In genomic region chr4:184457530-184458249, GRCh38 we compare ENCODE assay signal across 12 cellular contexts. TPM values are rescaled to one million over a fixed set of nuclear protein-coding genes. Genes with fewer than 3 reads are reported as not detected.
DNase-seq lines count a peak whose midpoint lies in the region; ATAC-seq and TF ChIP-seq lines count a peak whose summit lies in the region.
"Had no signal": no experiment of that assay in that cellular context is flagged by ENCODE, and none has a peak within 500 bp of the region (broad histone marks: within the 10 kb centered on the region; RNA-seq: fewer than 3 reads in every experiment).

No MANE protein-coding gene starts in this region.

- H3K4me3 Mint-ChIP-seq in activated CD8-positive, alpha-beta memory T cell treated with anti-CD3 and anti-CD28 coated beads, Interleukin-2, amount 10 ng/mL, durations not matched to agents 7 days and 5 days = no peak overlapping the region
- H3K4me3 Mint-ChIP-seq: HFFc6 had no signal

- H3K27ac ChIP-seq in SJCRH30 = no peak overlapping the region
- H3K27ac ChIP-seq: thoracic aorta had no signal

- ATAC-seq in GM18498 (IDR thresholded peaks at IDR 0.05; ENCODE audit: unreplicated experiment) = peak; percentile 42
- no peak for ATAC-seq in activated CD8-positive, alpha-beta memory T cell treated with anti-CD3 and anti-CD28 coated beads, Interleukin-2, amount 10 ng/mL, durations not matched to agents 7 days and 5 days

- no peaks in the 10 kb centered on the region for H3K9me3 ChIP-seq in SJCRH30 (replicated peaks)
- H3K9me3 ChIP-seq: thoracic aorta had no signal

- H3K36me3 Mint-ChIP-seq in activated CD8-positive, alpha-beta memory T cell treated with anti-CD3 and anti-CD28 coated beads, Interleukin-2, amount 10 ng/mL, durations not matched to agents 7 days and 5 days = peaks cover 36% of the 10 kb centered on the region

- no peak overlapping the region for H3K27ac Mint-ChIP-seq in activated CD8-positive, alpha-beta memory T cell treated with anti-CD3 and anti-CD28 coated beads, Interleukin-2, amount 10 ng/mL, durations not matched to agents 7 days and 5 days
- H3K27ac Mint-ChIP-seq: HFFc6 had no signal

- H3K27me3 Mint-ChIP-seq in activated CD8-positive, alpha-beta memory T cell treated with anti-CD3 and anti-CD28 coated beads, Interleukin-2, amount 10 ng/mL, durations not matched to agents 7 days and 5 days = no peaks in the 10 kb centered on the region

- no peaks in the 10 kb centered on the region for H3K9me3 Mint-ChIP-seq in activated CD8-positive, alpha-beta memory T cell treated with anti-CD3 and anti-CD28 coated beads, Interleukin-2, amount 10 ng/mL, durations not matched to agents 7 days and 5 days (ENCODE audit: low read depth)
- H3K9me3 Mint-ChIP-seq: HFFc6 had no signal

- no peaks in the 10 kb centered on the region for H3K27me3 ChIP-seq in SJCRH30

- TF ChIP-seq CTCF in foreskin fibroblast (IDR thresholded peaks at IDR 0.05; ENCODE audit: low read depth, low read length) = no peak

- peak; percentile 53 for DNase-seq in Ammon's horn (ENCODE audit: low spot score)
- DNase-seq in NCI-H2227 treated with DMSO at 0.1 percent for 48 hours (lab: John Stamatoyannopoulos, UW) = peak; percentile 30
- DNase-seq in foreskin fibroblast = peak; percentile 49 to 71
- DNase-seq in SJCRH30 = no peak
- no peak for DNase-seq in activated CD8-positive, alpha-beta memory T cell treated with anti-CD3 and anti-CD28 coated beads, Interleukin-2, amount 10 ng/mL, durations not matched to agents 7 days and 5 days
- DNase-seq in activated CD8-positive, alpha-beta memory T cell treated with anti-CD3 and anti-CD28 coated beads for 24 hours = no peak
- no peak for DNase-seq in GF-D8 (lab: John Stamatoyannopoulos, UW)
- DNase-seq: HFFc6, hippocampal formation, NCI-H510A treated with DMSO at 0.1 percent for 48 hours had no signal

- no peaks in the 10 kb centered on the region for H3K4me1 ChIP-seq in SJCRH30

- CTCF ChIA-PET in activated CD8-positive, alpha-beta memory T cell treated with anti-CD3 and anti-CD28 coated beads, Interleukin-2, amount 10 ng/mL, durations not matched to agents 7 days and 5 days (lab: Charles Lee) = interaction anchor here (0.7 kb wide), 1 partner anchor 37 kb away, joined by 3 read pairs; no protein-coding TSS in a partner anchor

- peaks cover 76% of the 10 kb centered on the region for H3K4me1 Mint-ChIP-seq in activated CD8-positive, alpha-beta memory T cell treated with anti-CD3 and anti-CD28 coated beads, Interleukin-2, amount 10 ng/mL, durations not matched to agents 7 days and 5 days

- H3K4me3 ChIP-seq in foreskin fibroblast (ENCODE audit: low read depth in 1 of 2, low read length in 2 of 2) (no peak overlapping the region), SJCRH30 (no peak overlapping the region)
- H3K4me3 ChIP-seq: thoracic aorta had no signal

- H3K36me3 ChIP-seq in SJCRH30 = no peaks in the 10 kb centered on the region
- H3K36me3 ChIP-seq: thoracic aorta had no signal

RNA-seq across cellular contexts. Expression of gene IRF2, which starts 16.7 kb away (rescaled TPM):
- total RNA-seq in SJCRH30 (2014; rRNA removed; shearing (Covaris generic)) = 6.1 and 6.5 TPM in 2 replicates
- total RNA-seq in activated CD8-positive, alpha-beta memory T cell treated with anti-CD3 and anti-CD28 coated beads, Interleukin-2, amount 10 ng/mL, durations not matched to agents 7 days and 5 days = 100 to 1,000 TPM in 1 of 2 experiments, 10 to 100 TPM in 1; 81.6 to 112 TPM

Comparison
In these comparisons a context has a peak if more than half of its experiments do, and no peak if none do; other contexts are left out.
1. DNase-seq: peak in Ammon's horn (single experiment), NCI-H2227 treated with DMSO at 0.1 percent for 48 hours (single experiment) and foreskin fibroblast (2 of 2); none in SJCRH30 (0 of 2), activated CD8-positive, alpha-beta memory T cell treated with anti-CD3 and anti-CD28 coated beads, Interleukin-2, amount 10 ng/mL, durations not matched to agents 7 days and 5 days (single experiment), activated CD8-positive, alpha-beta memory T cell treated with anti-CD3 and anti-CD28 coated beads for 24 hours (single experiment) and GF-D8 (single experiment).
2. RNA of gene IRF2, which starts 16.7 kb away (total RNA-seq): 81.6 to 112 TPM in activated CD8-positive, alpha-beta memory T cell treated with anti-CD3 and anti-CD28 coated beads, Interleukin-2, amount 10 ng/mL, durations not matched to agents 7 days and 5 days; 6.1 to 6.5 TPM in SJCRH30; every median in the first group is over 10 times any median in the second.